Comparison of ENCODE assay signal across 6 cellular contexts in the genomic region with DNA sequence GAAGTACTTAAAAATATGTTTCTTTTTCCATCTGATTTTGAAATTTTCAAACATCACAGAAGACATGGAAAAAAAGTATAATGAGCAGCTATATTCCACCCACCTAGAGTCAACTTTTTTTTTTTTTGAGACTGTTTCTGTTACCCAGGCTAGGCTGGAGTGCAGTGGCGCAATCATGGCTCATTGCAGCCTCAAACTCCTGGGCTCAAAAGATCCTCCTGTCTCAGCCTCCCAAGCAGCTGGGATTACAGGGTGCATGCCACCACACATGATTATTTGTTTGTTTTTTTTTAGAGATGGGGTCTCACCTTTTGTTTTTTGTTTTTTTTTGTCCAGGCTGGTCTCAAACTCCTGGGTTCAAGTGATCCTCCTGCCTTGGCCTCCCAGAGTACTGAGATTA.
"Had no signal": no experiment of that assay in that cellular context is flagged by ENCODE, and none has a peak within 500 bp of the region (broad histone marks: within the 10 kb centered on the region; RNA-seq: fewer than 3 reads in every experiment).

No MANE protein-coding gene starts in this region.

- H3K4me2 ChIP-seq: KMS-11 had no signal

- FAIRE-seq: HTR-8/SVneo had no signal

- H3K27ac ChIP-seq: HL-60, KMS-11 had no signal

- H3K9ac ChIP-seq: KMS-11 had no signal

- DNase-seq: IMR-90, KBM-7, KG1 had no signal
